8 cellular contexts compared by ENCODE assay signal in the genomic region with DNA sequence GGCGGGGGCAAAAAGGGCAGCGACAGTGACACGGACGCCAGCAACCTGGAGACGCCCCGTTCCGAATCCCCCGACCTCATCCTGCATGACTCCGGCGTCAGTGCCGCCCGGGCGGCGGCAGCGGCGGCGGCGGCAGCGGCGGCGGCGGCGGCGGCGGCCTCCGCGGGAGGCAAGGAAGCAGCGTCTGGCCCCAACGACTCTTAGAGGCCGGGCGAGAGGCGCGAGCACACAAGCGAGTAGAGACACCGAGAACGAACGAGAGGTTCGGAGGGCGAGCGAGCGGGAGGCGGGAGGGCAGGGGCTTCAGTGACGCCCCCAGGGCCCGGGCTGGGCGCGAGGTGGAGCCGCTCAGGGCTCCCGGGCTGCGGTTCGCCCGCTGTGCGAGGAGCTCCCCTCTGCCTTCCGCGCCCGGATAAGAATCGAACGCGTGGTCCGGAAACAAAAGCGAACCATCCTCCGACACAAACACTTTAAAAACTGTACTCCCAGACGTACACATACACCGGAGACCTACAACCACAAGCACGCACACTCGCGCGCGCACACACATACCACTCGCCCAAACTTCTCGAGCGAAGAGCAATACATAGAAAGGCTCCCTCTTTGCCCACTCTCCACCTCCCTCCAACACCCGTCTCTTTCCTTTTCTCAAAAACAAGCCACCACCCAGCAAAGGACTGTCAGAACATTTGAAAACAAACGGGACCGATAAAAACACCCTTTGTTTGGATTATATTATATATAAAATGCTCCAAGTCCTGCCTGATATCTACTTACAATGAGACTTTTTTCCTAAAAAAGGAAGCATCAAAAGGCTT. TPM values are rescaled to one million over a fixed set of nuclear protein-coding genes. Genes with fewer than 3 reads are reported as not detected.
DNase-seq lines count a peak whose midpoint lies in the region; ATAC-seq, FAIRE-seq and TF ChIP-seq lines count a peak whose summit lies in the region.

No MANE protein-coding gene starts in this region.

- no peaks in the 10 kb centered on the region for H3K9me3 ChIP-seq in keratinocyte (ENCODE audit: control insufficient read depth, low read depth, low read length)

- ATAC-seq in HG03159 (IDR thresholded peaks at IDR 0.05; ENCODE audit: unreplicated experiment) (no peak), GM21390 (IDR thresholded peaks at IDR 0.05; ENCODE audit: unreplicated experiment) (no peak), HG02884 (IDR thresholded peaks at IDR 0.05; ENCODE audit: unreplicated experiment) (no peak)

- H3K79me2 ChIP-seq in keratinocyte (ENCODE audit: control insufficient read depth, insufficient read depth, low read length), result no peaks in the 10 kb centered on the region

- H3K4me2 ChIP-seq in keratinocyte (ENCODE audit: control insufficient read depth, extremely low read depth, insufficient read depth, low read depth, low read length), result peak overlapping the region; percentile 59

- no peak for FAIRE-seq in keratinocyte (lab: Jason Lieb, UNC)

- peaks cover 7% of the 10 kb centered on the region for H4K20me1 ChIP-seq in keratinocyte (ENCODE audit: control insufficient read depth, extremely low read depth, insufficient read depth, low read length)

- DNase-seq in activated naive CD4-positive, alpha-beta T cell treated with Interleukin-2 at 50 U/mL for 16 hours, result peak; percentile 34
- DNase-seq in activated naive CD4-positive, alpha-beta T cell (lab: John Stamatoyannopoulos, UW), result no peak
- peak; percentile 41 for DNase-seq in KG1 (lab: John Stamatoyannopoulos, UW)
- peak; percentile 36 for DNase-seq in activated naive CD4-positive, alpha-beta T cell treated with anti-CD3 and anti-CD28 coated beads, Interleukin-2, amount 50 U/mL, for 16 hours
- DNase-seq in keratinocyte (ENCODE audit: low read depth, low spot score), result no peak

- peak overlapping the region; percentile 30 to 44 (median 32) for H3K4me3 ChIP-seq in keratinocyte (ENCODE audit: control insufficient read depth in 2 of 3, extremely low read depth in 1 of 3, insufficient read depth in 2 of 3, low read depth in 1 of 3, low read length in 3 of 3)

- dilution Hi-C loops in keratinocyte (cut with MboI; ENCODE audit: extremely low pct_ligation_motif_present, low sequenced_read_pairs), result no loop called here

- no peak overlapping the region for H3K27ac ChIP-seq in keratinocyte (ENCODE audit: control insufficient read depth, insufficient read depth, low read length)

- H3K4me1 ChIP-seq in keratinocyte (ENCODE audit: control insufficient read depth, extremely low read depth, insufficient read depth, low read length), result peaks cover 21% of the 10 kb centered on the region

- H3K9me1 ChIP-seq in keratinocyte (ENCODE audit: control insufficient read depth, extremely low read depth, insufficient read depth, low read length), result no peaks in the 10 kb centered on the region

- peaks cover 95% of the 10 kb centered on the region for H3K27me3 ChIP-seq in keratinocyte (ENCODE audit: control insufficient read depth, extremely low read depth, insufficient read depth, low read length)

- H3K36me3 ChIP-seq in keratinocyte (ENCODE audit: control insufficient read depth in 2 of 2, extremely low read depth in 1 of 2, insufficient read depth in 2 of 2, low read length in 2 of 2), result no peaks in the 10 kb centered on the region

- no peak for TF ChIP-seq CTCF in keratinocyte (optimal IDR thresholded peaks at IDR 0.05 in 1 of 3, IDR thresholded peaks at IDR 0.05 in 1 of 3, conservative IDR thresholded peaks at IDR 0.05 in 1 of 3; ENCODE audit: extremely low read depth in 1 of 3, insufficient read depth in 2 of 3, low read length in 3 of 3)

- peak overlapping the region; percentile 10 for H2AFZ ChIP-seq in keratinocyte (ENCODE audit: control insufficient read depth, low read length)

- H3K9ac ChIP-seq in keratinocyte (ENCODE audit: control insufficient read depth, extremely low read depth, insufficient read depth, low read length), result no peak overlapping the region

RNA-seq across cellular contexts. Expression of a gene that starts 2.8 kb away (rescaled TPM):
- polyA plus RNA-seq in keratinocyte, result not detected in 3 replicates
- polyA plus RNA-seq in keratinocyte (2011; ENCODE audit: low read depth), result not detected
- polyA plus RNA-seq in keratinocyte (2011; cell fraction: cytosol; rRNA removed), result not detected in 2 replicates
- polyA plus RNA-seq in keratinocyte (2011; cell fraction: nucleus; rRNA removed), result not detected in 2 replicates
- not detected in 2 replicates for polyA plus RNA-seq in keratinocyte (2012; ENCODE audit: low replicate concordance)
- not detected in 3 replicates for polyA minus RNA-seq in keratinocyte
- polyA minus RNA-seq in keratinocyte (2011; cell fraction: cytosol; rRNA and poly(A)+ RNA removed), result not detected
- not detected in 2 replicates for polyA minus RNA-seq in keratinocyte (2011; cell fraction: nucleus; rRNA and poly(A)+ RNA removed)

RNA-seq across cellular contexts. Expression of a gene that starts 58.0 kb away (rescaled TPM):
- 12.8 to 18.6 TPM (median 13.9 TPM) in 3 replicates for polyA plus RNA-seq in keratinocyte
- polyA plus RNA-seq in keratinocyte (2011; ENCODE audit: low read depth), result 20.1 TPM
- 14.7 and 23.7 TPM in 2 replicates for polyA plus RNA-seq in keratinocyte (2011; cell fraction: cytosol; rRNA removed)
- polyA plus RNA-seq in keratinocyte (2011; cell fraction: nucleus; rRNA removed), result 12.7 and 16.9 TPM in 2 replicates
- polyA plus RNA-seq in keratinocyte (2012; ENCODE audit: low replicate concordance), result 14.2 and 14.8 TPM in 2 replicates
- 1.9 to 8.4 TPM (median 7.0 TPM) in 3 replicates for polyA minus RNA-seq in keratinocyte
- polyA minus RNA-seq in keratinocyte (2011; cell fraction: cytosol; rRNA and poly(A)+ RNA removed), result 7.3 TPM
- polyA minus RNA-seq in keratinocyte (2011; cell fraction: nucleus; rRNA and poly(A)+ RNA removed), result 6.2 and 11.9 TPM in 2 replicates

Comparison
In these comparisons a context has a peak if more than half of its experiments do, and no peak if none do; other contexts are left out.
1. DNase-seq: peak in activated naive CD4-positive, alpha-beta T cell treated with Interleukin-2 at 50 U/mL for 16 hours (single experiment), KG1 (single experiment) and activated naive CD4-positive, alpha-beta T cell treated with anti-CD3 and anti-CD28 coated beads, Interleukin-2, amount 50 U/mL, for 16 hours (single experiment); none in activated naive CD4-positive, alpha-beta T cell (0 of 4) and keratinocyte (single experiment).